ENCODE assay signal across 1 cellular context in the genomic region with DNA sequence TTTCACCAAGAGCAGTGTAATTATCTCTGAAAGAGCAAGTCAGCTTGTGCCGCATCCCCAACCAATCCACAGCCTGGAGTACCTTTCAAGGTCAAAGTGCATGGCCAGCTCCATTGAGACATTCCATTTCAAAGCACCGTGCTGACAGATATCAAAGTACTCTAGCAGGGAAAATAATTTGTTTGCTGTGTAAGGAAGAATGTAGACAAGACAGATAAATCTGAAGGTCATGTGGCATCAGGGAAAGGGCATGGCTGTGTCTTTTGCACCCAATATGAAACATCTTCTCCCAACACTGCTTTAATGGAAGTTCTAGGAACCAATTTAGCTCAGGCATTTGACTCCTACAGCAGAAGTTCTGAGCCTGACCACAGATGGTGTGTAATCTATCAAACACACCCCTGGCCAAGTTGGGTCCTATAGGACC.
A peak's percentile ranks its signal among the peaks of the same experiment; 100 is the strongest.
TF ChIP-seq lines count a peak whose summit lies in the region.

No MANE protein-coding gene starts in this region.

TF ChIP-seq in HepG2, 621 proteins besides CTCF, POLR2A, EP300 and RAD21 (continued from another document and continues in another):
- TF ChIP-seq, protein P1, sequence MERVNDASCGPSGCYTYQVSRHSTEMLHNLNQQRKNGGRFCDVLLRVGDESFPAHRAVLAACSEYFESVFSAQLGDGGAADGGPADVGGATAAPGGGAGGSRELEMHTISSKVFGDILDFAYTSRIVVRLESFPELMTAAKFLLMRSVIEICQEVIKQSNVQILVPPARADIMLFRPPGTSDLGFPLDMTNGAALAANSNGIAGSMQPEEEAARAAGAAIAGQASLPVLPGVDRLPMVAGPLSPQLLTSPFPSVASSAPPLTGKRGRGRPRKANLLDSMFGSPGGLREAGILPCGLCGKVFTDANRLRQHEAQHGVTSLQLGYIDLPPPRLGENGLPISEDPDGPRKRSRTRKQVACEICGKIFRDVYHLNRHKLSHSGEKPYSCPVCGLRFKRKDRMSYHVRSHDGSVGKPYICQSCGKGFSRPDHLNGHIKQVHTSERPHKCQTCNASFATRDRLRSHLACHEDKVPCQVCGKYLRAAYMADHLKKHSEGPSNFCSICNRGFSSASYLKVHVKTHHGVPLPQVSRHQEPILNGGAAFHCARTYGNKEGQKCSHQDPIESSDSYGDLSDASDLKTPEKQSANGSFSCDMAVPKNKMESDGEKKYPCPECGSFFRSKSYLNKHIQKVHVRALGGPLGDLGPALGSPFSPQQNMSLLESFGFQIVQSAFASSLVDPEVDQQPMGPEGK (CRISPR knock-in tag; IDR thresholded peaks at IDR 0.05) = 0 out of 2 replicates have a peak, but pooled peaks have one; percentile 32
- TF ChIP-seq RXRA (CRISPR knock-in tag; IDR thresholded peaks at IDR 0.05) (peak; percentile 53; the same call in 1 of the 2 replicates), CREM (IDR thresholded peaks at IDR 0.05) (peak; percentile 71; the same call in 1 of the 2 replicates), CREM (CRISPR knock-in tag; IDR thresholded peaks at IDR 0.05) (no peak), BRCA1 (CRISPR knock-in tag; IDR thresholded peaks at IDR 0.05) (no peak), MEIS1 (CRISPR knock-in tag; IDR thresholded peaks at IDR 0.05; ENCODE audit: borderline replicate concordance) (peak; percentile 79; the same call in 1 of the 2 replicates), NCOA1 (CRISPR knock-in tag; IDR thresholded peaks at IDR 0.05) (no peak), SOX6 (IDR thresholded peaks at IDR 0.05) (no peak), SOX6 (CRISPR knock-in tag; IDR thresholded peaks at IDR 0.05) (peak; percentile 80), ZNF546 (CRISPR knock-in tag; conservative IDR thresholded peaks at IDR 0.05) (no peak), MATR3 (CRISPR knock-in tag; IDR thresholded peaks at IDR 0.05) (no peak), ZNF12 (CRISPR knock-in tag; IDR thresholded peaks at IDR 0.05) (peak; percentile 57; the same call in 1 of the 2 replicates), KMT2B (CRISPR knock-in tag; IDR thresholded peaks at IDR 0.05) (0 out of 2 replicates have a peak, but pooled peaks have one; percentile 20), HDAC2 (CRISPR knock-in tag; IDR thresholded peaks at IDR 0.05) (peak; percentile 86), MAFF (IDR thresholded peaks at IDR 0.05; ENCODE audit: low read depth, low read length) (0 out of 2 replicates have a peak, but pooled peaks have one; percentile 18), NR2F6 (IDR thresholded peaks at IDR 0.05) (peak; percentile 87), NR2F6 (CRISPR knock-in tag; IDR thresholded peaks at IDR 0.05) (peak; percentile 85), PPARG (CRISPR knock-in tag; conservative IDR thresholded peaks at IDR 0.05) (peak; percentile 65), ZNF510 (CRISPR knock-in tag; IDR thresholded peaks at IDR 0.05; ENCODE audit: low read depth) (0 out of 2 replicates have a peak, but pooled peaks have one; percentile 59), ZNF34 (CRISPR knock-in tag; IDR thresholded peaks at IDR 0.05; ENCODE audit: borderline replicate concordance) (peak; percentile 67; the same call in 1 of the 2 replicates), SNAPC2 (CRISPR knock-in tag; IDR thresholded peaks at IDR 0.05) (peak; percentile 40; the same call in 1 of the 2 replicates), GATAD1 (CRISPR knock-in tag; IDR thresholded peaks at IDR 0.05) (0 out of 2 replicates have a peak, but pooled peaks have one; percentile 19), FOXA1 (IDR thresholded peaks at IDR 0.05) (no peak), FOXA1 (CRISPR knock-in tag; IDR thresholded peaks at IDR 0.05) (peak; percentile 59; the same call in 1 of the 2 replicates), FOXC1 (CRISPR knock-in tag; IDR thresholded peaks at IDR 0.05; ENCODE audit: borderline replicate concordance) (peak; percentile 20; the same call in 1 of the 2 replicates), NR2F1 (CRISPR knock-in tag; IDR thresholded peaks at IDR 0.05) (peak; percentile 56; a peak in 1 of 4 replicates), MAFG (CRISPR knock-in tag; IDR thresholded peaks at IDR 0.05) (no peak), ZNF543 (CRISPR knock-in tag; IDR thresholded peaks at IDR 0.05) (peak; percentile 59; the same call in 1 of the 2 replicates), SOX5 (CRISPR knock-in tag; IDR thresholded peaks at IDR 0.05; ENCODE audit: borderline replicate concordance) (peak; percentile 72), RARA (CRISPR knock-in tag; IDR thresholded peaks at IDR 0.05) (peak; percentile 58; the same call in 1 of the 2 replicates)
- TF ChIP-seq, protein P2, sequence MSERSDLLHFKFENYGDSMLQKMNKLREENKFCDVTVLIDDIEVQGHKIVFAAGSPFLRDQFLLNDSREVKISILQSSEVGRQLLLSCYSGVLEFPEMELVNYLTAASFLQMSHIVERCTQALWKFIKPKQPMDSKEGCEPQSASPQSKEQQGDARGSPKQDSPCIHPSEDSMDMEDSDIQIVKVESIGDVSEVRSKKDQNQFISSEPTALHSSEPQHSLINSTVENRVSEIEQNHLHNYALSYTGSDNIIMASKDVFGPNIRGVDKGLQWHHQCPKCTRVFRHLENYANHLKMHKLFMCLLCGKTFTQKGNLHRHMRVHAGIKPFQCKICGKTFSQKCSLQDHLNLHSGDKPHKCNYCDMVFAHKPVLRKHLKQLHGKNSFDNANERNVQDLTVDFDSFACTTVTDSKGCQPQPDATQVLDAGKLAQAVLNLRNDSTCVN (CRISPR knock-in tag; IDR thresholded peaks at IDR 0.05; ENCODE audit: borderline replicate concordance) = no peak
- TF ChIP-seq, protein P3, sequence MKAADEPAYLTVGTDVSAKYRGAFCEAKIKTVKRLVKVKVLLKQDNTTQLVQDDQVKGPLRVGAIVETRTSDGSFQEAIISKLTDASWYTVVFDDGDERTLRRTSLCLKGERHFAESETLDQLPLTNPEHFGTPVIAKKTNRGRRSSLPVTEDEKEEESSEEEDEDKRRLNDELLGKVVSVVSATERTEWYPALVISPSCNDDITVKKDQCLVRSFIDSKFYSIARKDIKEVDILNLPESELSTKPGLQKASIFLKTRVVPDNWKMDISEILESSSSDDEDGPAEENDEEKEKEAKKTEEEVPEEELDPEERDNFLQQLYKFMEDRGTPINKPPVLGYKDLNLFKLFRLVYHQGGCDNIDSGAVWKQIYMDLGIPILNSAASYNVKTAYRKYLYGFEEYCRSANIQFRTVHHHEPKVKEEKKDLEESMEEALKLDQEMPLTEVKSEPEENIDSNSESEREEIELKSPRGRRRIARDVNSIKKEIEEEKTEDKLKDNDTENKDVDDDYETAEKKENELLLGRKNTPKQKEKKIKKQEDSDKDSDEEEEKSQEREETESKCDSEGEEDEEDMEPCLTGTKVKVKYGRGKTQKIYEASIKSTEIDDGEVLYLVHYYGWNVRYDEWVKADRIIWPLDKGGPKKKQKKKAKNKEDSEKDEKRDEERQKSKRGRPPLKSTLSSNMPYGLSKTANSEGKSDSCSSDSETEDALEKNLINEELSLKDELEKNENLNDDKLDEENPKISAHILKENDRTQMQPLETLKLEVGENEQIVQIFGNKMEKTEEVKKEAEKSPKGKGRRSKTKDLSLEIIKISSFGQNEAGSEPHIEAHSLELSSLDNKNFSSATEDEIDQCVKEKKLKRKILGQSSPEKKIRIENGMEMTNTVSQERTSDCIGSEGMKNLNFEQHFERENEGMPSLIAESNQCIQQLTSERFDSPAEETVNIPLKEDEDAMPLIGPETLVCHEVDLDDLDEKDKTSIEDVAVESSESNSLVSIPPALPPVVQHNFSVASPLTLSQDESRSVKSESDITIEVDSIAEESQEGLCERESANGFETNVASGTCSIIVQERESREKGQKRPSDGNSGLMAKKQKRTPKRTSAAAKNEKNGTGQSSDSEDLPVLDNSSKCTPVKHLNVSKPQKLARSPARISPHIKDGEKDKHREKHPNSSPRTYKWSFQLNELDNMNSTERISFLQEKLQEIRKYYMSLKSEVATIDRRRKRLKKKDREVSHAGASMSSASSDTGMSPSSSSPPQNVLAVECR (CRISPR knock-in tag; IDR thresholded peaks at IDR 0.05; ENCODE audit: borderline replicate concordance) = peak; percentile 13; the same call in 1 of the 2 replicates
- TF ChIP-seq, protein P4, sequence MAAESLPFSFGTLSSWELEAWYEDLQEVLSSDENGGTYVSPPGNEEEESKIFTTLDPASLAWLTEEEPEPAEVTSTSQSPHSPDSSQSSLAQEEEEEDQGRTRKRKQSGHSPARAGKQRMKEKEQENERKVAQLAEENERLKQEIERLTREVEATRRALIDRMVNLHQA (CRISPR knock-in tag; IDR thresholded peaks at IDR 0.05) = no peak
- TF ChIP-seq, protein P5, sequence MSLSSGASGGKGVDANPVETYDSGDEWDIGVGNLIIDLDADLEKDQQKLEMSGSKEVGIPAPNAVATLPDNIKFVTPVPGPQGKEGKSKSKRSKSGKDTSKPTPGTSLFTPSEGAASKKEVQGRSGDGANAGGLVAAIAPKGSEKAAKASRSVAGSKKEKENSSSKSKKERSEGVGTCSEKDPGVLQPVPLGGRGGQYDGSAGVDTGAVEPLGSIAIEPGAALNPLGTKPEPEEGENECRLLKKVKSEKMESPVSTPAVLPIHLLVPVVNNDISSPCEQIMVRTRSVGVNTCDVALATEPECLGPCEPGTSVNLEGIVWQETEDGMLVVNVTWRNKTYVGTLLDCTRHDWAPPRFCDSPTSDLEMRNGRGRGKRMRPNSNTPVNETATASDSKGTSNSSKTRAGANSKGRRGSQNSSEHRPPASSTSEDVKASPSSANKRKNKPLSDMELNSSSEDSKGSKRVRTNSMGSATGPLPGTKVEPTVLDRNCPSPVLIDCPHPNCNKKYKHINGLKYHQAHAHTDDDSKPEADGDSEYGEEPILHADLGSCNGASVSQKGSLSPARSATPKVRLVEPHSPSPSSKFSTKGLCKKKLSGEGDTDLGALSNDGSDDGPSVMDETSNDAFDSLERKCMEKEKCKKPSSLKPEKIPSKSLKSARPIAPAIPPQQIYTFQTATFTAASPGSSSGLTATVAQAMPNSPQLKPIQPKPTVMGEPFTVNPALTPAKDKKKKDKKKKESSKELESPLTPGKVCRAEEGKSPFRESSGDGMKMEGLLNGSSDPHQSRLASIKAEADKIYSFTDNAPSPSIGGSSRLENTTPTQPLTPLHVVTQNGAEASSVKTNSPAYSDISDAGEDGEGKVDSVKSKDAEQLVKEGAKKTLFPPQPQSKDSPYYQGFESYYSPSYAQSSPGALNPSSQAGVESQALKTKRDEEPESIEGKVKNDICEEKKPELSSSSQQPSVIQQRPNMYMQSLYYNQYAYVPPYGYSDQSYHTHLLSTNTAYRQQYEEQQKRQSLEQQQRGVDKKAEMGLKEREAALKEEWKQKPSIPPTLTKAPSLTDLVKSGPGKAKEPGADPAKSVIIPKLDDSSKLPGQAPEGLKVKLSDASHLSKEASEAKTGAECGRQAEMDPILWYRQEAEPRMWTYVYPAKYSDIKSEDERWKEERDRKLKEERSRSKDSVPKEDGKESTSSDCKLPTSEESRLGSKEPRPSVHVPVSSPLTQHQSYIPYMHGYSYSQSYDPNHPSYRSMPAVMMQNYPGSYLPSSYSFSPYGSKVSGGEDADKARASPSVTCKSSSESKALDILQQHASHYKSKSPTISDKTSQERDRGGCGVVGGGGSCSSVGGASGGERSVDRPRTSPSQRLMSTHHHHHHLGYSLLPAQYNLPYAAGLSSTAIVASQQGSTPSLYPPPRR (CRISPR knock-in tag; IDR thresholded peaks at IDR 0.05; ENCODE audit: borderline replicate concordance) = 0 out of 2 replicates have a peak, but pooled peaks have one; percentile 70
- TF ChIP-seq, protein P6, sequence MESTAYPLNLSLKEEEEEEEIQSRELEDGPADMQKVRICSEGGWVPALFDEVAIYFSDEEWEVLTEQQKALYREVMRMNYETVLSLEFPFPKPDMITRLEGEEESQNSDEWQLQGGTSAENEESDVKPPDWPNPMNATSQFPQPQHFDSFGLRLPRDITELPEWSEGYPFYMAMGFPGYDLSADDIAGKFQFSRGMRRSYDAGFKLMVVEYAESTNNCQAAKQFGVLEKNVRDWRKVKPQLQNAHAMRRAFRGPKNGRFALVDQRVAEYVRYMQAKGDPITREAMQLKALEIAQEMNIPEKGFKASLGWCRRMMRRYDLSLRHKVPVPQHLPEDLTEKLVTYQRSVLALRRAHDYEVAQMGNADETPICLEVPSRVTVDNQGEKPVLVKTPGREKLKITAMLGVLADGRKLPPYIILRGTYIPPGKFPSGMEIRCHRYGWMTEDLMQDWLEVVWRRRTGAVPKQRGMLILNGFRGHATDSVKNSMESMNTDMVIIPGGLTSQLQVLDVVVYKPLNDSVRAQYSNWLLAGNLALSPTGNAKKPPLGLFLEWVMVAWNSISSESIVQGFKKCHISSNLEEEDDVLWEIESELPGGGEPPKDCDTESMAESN (CRISPR knock-in tag; conservative IDR thresholded peaks at IDR 0.05) = 0 out of 2 replicates have a peak, but pooled peaks have one; percentile 52
- TF ChIP-seq, protein P7, sequence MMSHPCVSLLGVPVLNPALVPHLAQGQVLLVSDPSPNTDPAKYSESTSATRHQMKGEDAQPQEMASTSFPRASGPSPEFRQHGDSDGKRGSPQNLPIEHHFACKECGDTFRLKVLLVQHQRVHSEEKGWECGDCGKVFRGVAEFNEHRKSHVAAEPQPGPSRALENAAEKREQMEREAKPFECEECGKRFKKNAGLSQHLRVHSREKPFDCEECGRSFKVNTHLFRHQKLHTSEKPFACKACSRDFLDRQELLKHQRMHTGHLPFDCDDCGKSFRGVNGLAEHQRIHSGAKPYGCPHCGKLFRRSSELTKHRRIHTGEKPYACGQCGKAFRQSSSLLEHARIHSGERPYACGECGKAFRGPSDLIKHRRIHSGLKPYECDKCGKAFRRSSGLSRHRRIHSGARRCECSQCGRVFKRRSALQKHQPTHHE (CRISPR knock-in tag; IDR thresholded peaks at IDR 0.05; ENCODE audit: borderline replicate concordance) = 0 out of 2 replicates have a peak, but pooled peaks have one; percentile 20
- TF ChIP-seq, protein P8, sequence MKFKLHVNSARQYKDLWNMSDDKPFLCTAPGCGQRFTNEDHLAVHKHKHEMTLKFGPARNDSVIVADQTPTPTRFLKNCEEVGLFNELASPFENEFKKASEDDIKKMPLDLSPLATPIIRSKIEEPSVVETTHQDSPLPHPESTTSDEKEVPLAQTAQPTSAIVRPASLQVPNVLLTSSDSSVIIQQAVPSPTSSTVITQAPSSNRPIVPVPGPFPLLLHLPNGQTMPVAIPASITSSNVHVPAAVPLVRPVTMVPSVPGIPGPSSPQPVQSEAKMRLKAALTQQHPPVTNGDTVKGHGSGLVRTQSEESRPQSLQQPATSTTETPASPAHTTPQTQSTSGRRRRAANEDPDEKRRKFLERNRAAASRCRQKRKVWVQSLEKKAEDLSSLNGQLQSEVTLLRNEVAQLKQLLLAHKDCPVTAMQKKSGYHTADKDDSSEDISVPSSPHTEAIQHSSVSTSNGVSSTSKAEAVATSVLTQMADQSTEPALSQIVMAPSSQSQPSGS (CRISPR knock-in tag; IDR thresholded peaks at IDR 0.05) = peak; percentile 45; the same call in 1 of the 2 replicates
- TF ChIP-seq, protein P9, sequence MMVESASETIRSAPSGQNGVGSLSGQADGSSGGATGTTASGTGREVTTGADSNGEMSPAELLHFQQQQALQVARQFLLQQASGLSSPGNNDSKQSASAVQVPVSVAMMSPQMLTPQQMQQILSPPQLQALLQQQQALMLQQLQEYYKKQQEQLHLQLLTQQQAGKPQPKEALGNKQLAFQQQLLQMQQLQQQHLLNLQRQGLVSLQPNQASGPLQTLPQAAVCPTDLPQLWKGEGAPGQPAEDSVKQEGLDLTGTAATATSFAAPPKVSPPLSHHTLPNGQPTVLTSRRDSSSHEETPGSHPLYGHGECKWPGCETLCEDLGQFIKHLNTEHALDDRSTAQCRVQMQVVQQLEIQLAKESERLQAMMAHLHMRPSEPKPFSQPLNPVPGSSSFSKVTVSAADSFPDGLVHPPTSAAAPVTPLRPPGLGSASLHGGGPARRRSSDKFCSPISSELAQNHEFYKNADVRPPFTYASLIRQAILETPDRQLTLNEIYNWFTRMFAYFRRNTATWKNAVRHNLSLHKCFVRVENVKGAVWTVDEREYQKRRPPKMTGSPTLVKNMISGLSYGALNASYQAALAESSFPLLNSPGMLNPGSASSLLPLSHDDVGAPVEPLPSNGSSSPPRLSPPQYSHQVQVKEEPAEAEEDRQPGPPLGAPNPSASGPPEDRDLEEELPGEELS (CRISPR knock-in tag; IDR thresholded peaks at IDR 0.05) = peak; percentile 50; the same call in 1 of the 2 replicates
